In genomic region chr6:16694789-16695188, GRCh38 we compare ENCODE assay signal across 12 cellular contexts.
DNase-seq lines count a peak whose midpoint lies in the region; ATAC-seq lines count a peak whose summit lies in the region.
"Had no signal": no experiment of that assay in that cellular context is flagged by ENCODE, and none has a peak within 500 bp of the region (broad histone marks: within the 10 kb centered on the region; RNA-seq: fewer than 3 reads in every experiment).

No MANE protein-coding gene starts in this region.

- no peak overlapping the region for H3K27ac Mint-ChIP-seq in memory B cell

- peaks cover 36% of the 10 kb centered on the region for H3K4me1 Mint-ChIP-seq in memory B cell

- ATAC-seq in GM21423 (IDR thresholded peaks at IDR 0.05; ENCODE audit: unreplicated experiment) = peak; percentile 39
- peak; percentile 44 for ATAC-seq in HG03520 (IDR thresholded peaks at IDR 0.05; ENCODE audit: unreplicated experiment)
- peak; percentile 35 for ATAC-seq in memory B cell (ENCODE audit: low read depth)
- ATAC-seq: Panc1 had no signal

- peaks cover 2% of the 10 kb centered on the region for H3K27me3 Mint-ChIP-seq in memory B cell

- peaks cover 2% of the 10 kb centered on the region for H3K36me3 Mint-ChIP-seq in memory B cell

- H3K9me3 Mint-ChIP-seq in memory B cell = no peaks in the 10 kb centered on the region

- DNase-seq in SIG-M5 treated with dmso at 0.1 percent for 504 hours (lab: John Stamatoyannopoulos, UW; ENCODE audit: unreplicated experiment) (peak; percentile 68), SIG-M5 (lab: John Stamatoyannopoulos, UW) (no peak), memory B cell (ENCODE audit: low spot score in 2 of 2) (no peak), globus pallidus (ENCODE audit: low spot score) (no peak), DMS79 (lab: John Stamatoyannopoulos, UW) (no peak), mucosa of gallbladder (ENCODE audit: low spot score) (no peak)
- DNase-seq: left cardiac atrium, small intestine, tibial artery had no signal

- H3K4me3 Mint-ChIP-seq in memory B cell = no peak overlapping the region
